ENCODE assay signal across 1 cellular context in genomic region chr14:67359319-67359774, GRCh38.
TF ChIP-seq lines count a peak whose summit lies in the region.

No MANE protein-coding gene starts in this region.

TF ChIP-seq in SK-N-SH treated with all-trans-retinoic acid at 6 μM for 48 hours, 23 proteins besides CTCF, POLR2A, EP300 and RAD21 (continued from another document):
- TF ChIP-seq, protein P1, sequence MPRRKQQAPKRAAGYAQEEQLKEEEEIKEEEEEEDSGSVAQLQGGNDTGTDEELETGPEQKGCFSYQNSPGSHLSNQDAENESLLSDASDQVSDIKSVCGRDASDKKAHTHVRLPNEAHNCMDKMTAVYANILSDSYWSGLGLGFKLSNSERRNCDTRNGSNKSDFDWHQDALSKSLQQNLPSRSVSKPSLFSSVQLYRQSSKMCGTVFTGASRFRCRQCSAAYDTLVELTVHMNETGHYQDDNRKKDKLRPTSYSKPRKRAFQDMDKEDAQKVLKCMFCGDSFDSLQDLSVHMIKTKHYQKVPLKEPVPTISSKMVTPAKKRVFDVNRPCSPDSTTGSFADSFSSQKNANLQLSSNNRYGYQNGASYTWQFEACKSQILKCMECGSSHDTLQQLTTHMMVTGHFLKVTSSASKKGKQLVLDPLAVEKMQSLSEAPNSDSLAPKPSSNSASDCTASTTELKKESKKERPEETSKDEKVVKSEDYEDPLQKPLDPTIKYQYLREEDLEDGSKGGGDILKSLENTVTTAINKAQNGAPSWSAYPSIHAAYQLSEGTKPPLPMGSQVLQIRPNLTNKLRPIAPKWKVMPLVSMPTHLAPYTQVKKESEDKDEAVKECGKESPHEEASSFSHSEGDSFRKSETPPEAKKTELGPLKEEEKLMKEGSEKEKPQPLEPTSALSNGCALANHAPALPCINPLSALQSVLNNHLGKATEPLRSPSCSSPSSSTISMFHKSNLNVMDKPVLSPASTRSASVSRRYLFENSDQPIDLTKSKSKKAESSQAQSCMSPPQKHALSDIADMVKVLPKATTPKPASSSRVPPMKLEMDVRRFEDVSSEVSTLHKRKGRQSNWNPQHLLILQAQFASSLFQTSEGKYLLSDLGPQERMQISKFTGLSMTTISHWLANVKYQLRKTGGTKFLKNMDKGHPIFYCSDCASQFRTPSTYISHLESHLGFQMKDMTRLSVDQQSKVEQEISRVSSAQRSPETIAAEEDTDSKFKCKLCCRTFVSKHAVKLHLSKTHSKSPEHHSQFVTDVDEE (CRISPR knock-in tag; IDR thresholded peaks at IDR 0.05): no peak
